8 cellular contexts compared by ENCODE assay signal in genomic region chr6:4135665-4136353, GRCh38. TPM values are rescaled to one million over a fixed set of nuclear protein-coding genes. Genes with fewer than 3 reads are reported as not detected.
DNase-seq lines count a peak whose midpoint lies in the region; ATAC-seq, FAIRE-seq and TF ChIP-seq lines count a peak whose summit lies in the region.

No MANE protein-coding gene starts in this region.

- no peaks in the 10 kb centered on the region for H3K27me3 Mint-ChIP-seq in WTC11 (ENCODE audit: low read depth)

- H3K27me3 ChIP-seq in bronchial epithelial cell (ENCODE audit: control insufficient read depth, insufficient read depth, low read length), result no peaks in the 10 kb centered on the region
- no peaks in the 10 kb centered on the region for H3K27me3 ChIP-seq in small intestine (ENCODE audit: control insufficient read depth in 2 of 2, insufficient read depth in 2 of 2, low read length in 2 of 2)

- peak overlapping the region; percentile 73 for H3K4me3 ChIP-seq in AG04449 (ENCODE audit: low read depth, low read length)
- peak overlapping the region; percentile 56 for H3K4me3 ChIP-seq in bronchial epithelial cell (ENCODE audit: low read depth, low read length)
- peak overlapping the region; percentile 56 to 57 for H3K4me3 ChIP-seq in small intestine (ENCODE audit: low read depth in 1 of 2, low read length in 2 of 2)

- FAIRE-seq in bronchial epithelial cell (lab: Jason Lieb, UNC) (no peak), small intestine (lab: Jason Lieb, UNC) (no peak)

- peaks cover 28% of the 10 kb centered on the region for H3K4me1 Mint-ChIP-seq in WTC11

- H3K9me3 ChIP-seq in small intestine (ENCODE audit: control insufficient read depth, low read depth), result no peaks in the 10 kb centered on the region

- POLR2A ChIA-PET in AG04449 (lab: Yijun Ruan, JAX) (interaction anchor here (0.7 to 0.9 kb wide), 3 partner anchors 17 to 85 kb away, joined by 3 to 5 read pairs (median 4); no protein-coding TSS in a partner anchor), WTC11 (lab: Charles Lee) (interaction anchor here (0.6 to 3.7 kb wide), 3 partner anchors 17 to 115 kb away, joined by 4 to 18 read pairs (median 4); a partner anchor contains a TSS)

- peaks cover 18% of the 10 kb centered on the region for H3K9me3 Mint-ChIP-seq in WTC11

- CTCF ChIA-PET in AG04449 (lab: Yijun Ruan, JAX) (interaction anchor here (3.4 to 4.1 kb wide), 2 partner anchors 19 to 79 kb away, joined by 23 to 39 read pairs; no protein-coding TSS in a partner anchor), WTC11 (lab: Charles Lee) (interaction anchor here (0.6 to 1.9 kb wide), 13 partner anchors 17 to 821 kb away, joined by 3 to 14 read pairs (median 4); partner anchors contain the start of gene FAM50B)

- H3K27ac ChIP-seq in small intestine (ENCODE audit: low read depth in 1 of 2, low read length in 1 of 2), result peak overlapping the region; percentile 72 to 78

- ATAC-seq in GM18907 (IDR thresholded peaks at IDR 0.05; ENCODE audit: unreplicated experiment), result peak; percentile 73
- ATAC-seq in HG03135 (IDR thresholded peaks at IDR 0.05; ENCODE audit: unreplicated experiment), result peak; percentile 72
- peak; percentile 89 for ATAC-seq in WTC11

- H3K27ac Mint-ChIP-seq in WTC11, result peak overlapping the region; percentile 84

- WGBS in small intestine, 3 donors, result 0 to 1% (median 0%) methylated on average over 36 to 64 of the region's 64 CpGs

- DNase-seq in AG04449 (ENCODE audit: low read depth, low spot score) (peak; percentile 60), NCI-H2227 (lab: John Stamatoyannopoulos, UW; ENCODE audit: unreplicated experiment) (peak; percentile 96), WTC11 (ENCODE audit: low spot score) (peak; percentile 95), bronchial epithelial cell (ENCODE audit: low read depth) (peak; percentile 66), iPS-NIHi7 (ENCODE audit: extremely low spot score) (peak; percentile 98), small intestine (peak; percentile 94)

- H3K36me3 ChIP-seq in bronchial epithelial cell (ENCODE audit: control insufficient read depth, insufficient read depth, low read length) (peaks cover 1% of the 10 kb centered on the region), small intestine (ENCODE audit: control insufficient read depth in 2 of 2, insufficient read depth in 2 of 2, low read length in 2 of 2) (peaks cover 0 to 4% of the 10 kb centered on the region in 2 donors)

- H3K4me1 ChIP-seq in small intestine (ENCODE audit: control insufficient read depth in 2 of 2, insufficient read depth in 1 of 2, low read depth in 1 of 2, low read length in 1 of 2), result peaks cover 2 to 8% of the 10 kb centered on the region in 2 donors

- peak overlapping the region; percentile 69 for H3K4me3 Mint-ChIP-seq in WTC11

- H3K36me3 Mint-ChIP-seq in WTC11, result peaks cover 25% of the 10 kb centered on the region

- TF ChIP-seq CTCF in AG04449 (IDR thresholded peaks at IDR 0.05; ENCODE audit: insufficient read depth, low read length, missing control alignments), result no peak
- TF ChIP-seq CTCF in WTC11 (IDR thresholded peaks at IDR 0.05), result no peak
- TF ChIP-seq CTCF in bronchial epithelial cell (IDR thresholded peaks at IDR 0.05; ENCODE audit: insufficient read depth, low read length, severe bottlenecking), result no peak

TF ChIP-seq in WTC11, 78 proteins besides CTCF, POLR2A, EP300 and RAD21 (continues in another document):
- no peak for TF ChIP-seq ZNF281 (CRISPR knock-in tag; IDR thresholded peaks at IDR 0.05)
- TF ChIP-seq ARID4B (CRISPR knock-in tag; IDR thresholded peaks at IDR 0.05; ENCODE audit: borderline replicate concordance), result 0 out of 2 replicates have a peak, but pooled peaks have one; percentile 54
- TF ChIP-seq NR3C1 (CRISPR knock-in tag; conservative IDR thresholded peaks at IDR 0.05; ENCODE audit: low read depth), result no peak
- TF ChIP-seq CREM (CRISPR knock-in tag; IDR thresholded peaks at IDR 0.05), result no peak
- no peak for TF ChIP-seq ZNF232 (CRISPR knock-in tag; IDR thresholded peaks at IDR 0.05)
- peak; percentile 85; the same call in 1 of the 2 replicates for TF ChIP-seq FOXP4 (CRISPR knock-in tag; IDR thresholded peaks at IDR 0.05)
- no peak for TF ChIP-seq ZMAT4 (CRISPR knock-in tag; IDR thresholded peaks at IDR 0.05)
- TF ChIP-seq ZNF423 (CRISPR knock-in tag; IDR thresholded peaks at IDR 0.05), result no peak

RNA-seq across cellular contexts. Expression of gene ECI2, which starts 0.4 kb away (rescaled TPM):
- total RNA-seq in WTC11 (2021), result 56.0 to 61.9 TPM (median 61.4 TPM) in 3 replicates
- total RNA-seq in bronchial epithelial cell, result 23.4 and 26.3 TPM in 2 replicates
- 10 to 100 TPM; 64.3 to 94.8 (median 75.9) TPM for polyA plus RNA-seq in small intestine

RNA-seq across cellular contexts. Expression of gene FAM217A, which starts 56.9 kb away (rescaled TPM):
- total RNA-seq in WTC11 (2021) (not detected in 3 replicates), bronchial epithelial cell (not detected in 2 replicates)
- polyA plus RNA-seq in small intestine, result under 1 TPM in 1 of 3 donors, not detected in 2; 0.04 TPM

Comparison
In these comparisons a context has a peak if more than half of its experiments do, and no peak if none do; other contexts are left out.
1. Peak in every context shown above with its lines: DNase-seq, ATAC-seq, H3K4me3 ChIP-seq and H3K27ac ChIP-seq.